In the genomic region with DNA sequence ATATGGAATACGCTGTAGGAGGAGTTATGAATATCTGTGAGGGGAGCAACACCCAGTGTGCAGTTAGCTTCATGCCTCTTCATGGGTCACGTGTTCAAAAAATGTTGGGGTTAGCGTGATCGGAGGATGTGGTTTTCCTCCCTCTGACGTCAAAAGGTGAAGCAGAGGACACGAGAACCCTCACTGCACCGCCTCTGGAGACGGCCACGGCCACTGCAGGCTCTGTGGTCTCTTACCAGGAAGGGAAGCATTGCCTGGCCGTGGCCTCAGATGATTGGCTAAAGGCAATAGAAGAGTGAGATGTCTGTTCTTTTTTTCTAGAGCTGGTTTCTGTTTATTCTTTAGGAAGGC, we compare ENCODE assay signal across 8 cellular contexts. TPM values are rescaled to one million over a fixed set of nuclear protein-coding genes. Genes with fewer than 3 reads are reported as not detected.
A peak's percentile ranks its signal among the peaks of the same experiment; 100 is the strongest.
DNase-seq lines count a peak whose midpoint lies in the region; ATAC-seq and TF ChIP-seq lines count a peak whose summit lies in the region.

No MANE protein-coding gene starts in this region.

- peaks cover 4% of the 10 kb centered on the region for H3K36me3 Mint-ChIP-seq in T-cell
- peaks cover 11% of the 10 kb centered on the region for H3K36me3 Mint-ChIP-seq in activated naive CD8-positive, alpha-beta T cell treated with anti-CD3 and anti-CD28 coated beads, Interleukin-2, amount 10 ng/mL, durations not matched to agents 7 days and 5 days
- H3K36me3 Mint-ChIP-seq in naive thymus-derived CD4-positive, alpha-beta T cell: peaks cover 0 to 10% (median 0%) of the 10 kb centered on the region in 5 donors
- H3K36me3 Mint-ChIP-seq in endodermal cell (ENCODE audit: low read depth): no peaks in the 10 kb centered on the region

- DNase-seq in CMK (ENCODE audit: low read depth) (peak; percentile 59), T-cell (peak; percentile 22 to 90 (median 80)), endodermal cell (no peak), cerebellum (ENCODE audit: low spot score) (no peak)
- DNase-seq in activated naive CD8-positive, alpha-beta T cell treated with anti-CD3 and anti-CD28 coated beads, Interleukin-2, amount 10 ng/mL, durations not matched to agents 7 days and 5 days: peak; percentile 79
- DNase-seq in naive thymus-derived CD4-positive, alpha-beta T cell: peak; percentile 51 to 87 (median 80)

- intact Hi-C loops in naive thymus-derived CD4-positive, alpha-beta T cell (cut with micrococcal nuclease): loop anchor here (1.0 kb wide), 2 partner anchors 8 to 82 kb away; a partner anchor contains a TSS

- H3K27ac ChIP-seq in naive thymus-derived CD4-positive, alpha-beta T cell (ENCODE audit: low read depth, low read length): no peak overlapping the region
- no peak overlapping the region for H3K27ac ChIP-seq in endodermal cell (ENCODE audit: low read depth, low read length)

- no peaks in the 10 kb centered on the region for H3K27me3 Mint-ChIP-seq in T-cell
- no peaks in the 10 kb centered on the region for H3K27me3 Mint-ChIP-seq in activated naive CD8-positive, alpha-beta T cell treated with anti-CD3 and anti-CD28 coated beads, Interleukin-2, amount 10 ng/mL, durations not matched to agents 7 days and 5 days
- H3K27me3 Mint-ChIP-seq in naive thymus-derived CD4-positive, alpha-beta T cell: peaks cover 0 to 10% (median 0%) of the 10 kb centered on the region in 5 donors
- peaks cover 7% of the 10 kb centered on the region for H3K27me3 Mint-ChIP-seq in endodermal cell (ENCODE audit: insufficient read depth)

- ATAC-seq in T-cell (replicated peaks in 1 of 4) (peak; percentile 52 to 74 (median 62)), HG02884 (IDR thresholded peaks at IDR 0.05; ENCODE audit: unreplicated experiment) (no peak), HG02981 (IDR thresholded peaks at IDR 0.05; ENCODE audit: unreplicated experiment) (no peak)
- peak; percentile 62 for ATAC-seq in activated naive CD8-positive, alpha-beta T cell treated with anti-CD3 and anti-CD28 coated beads, Interleukin-2, amount 10 ng/mL, durations not matched to agents 7 days and 5 days (ENCODE audit: low read depth)
- ATAC-seq in naive thymus-derived CD4-positive, alpha-beta T cell: peak; percentile 85

- no peaks in the 10 kb centered on the region for H3K36me3 ChIP-seq in naive thymus-derived CD4-positive, alpha-beta T cell (ENCODE audit: control insufficient read depth in 2 of 3, insufficient read depth in 3 of 3, low read length in 3 of 3)
- no peaks in the 10 kb centered on the region for H3K36me3 ChIP-seq in endodermal cell (ENCODE audit: control insufficient read depth, insufficient read depth, low read length)

- H3K27me3 ChIP-seq in naive thymus-derived CD4-positive, alpha-beta T cell (ENCODE audit: control insufficient read depth in 2 of 2, insufficient read depth in 2 of 2, low read length in 2 of 2): no peaks in the 10 kb centered on the region
- H3K27me3 ChIP-seq in endodermal cell (ENCODE audit: control insufficient read depth, insufficient read depth, low read length, poor library complexity, severe bottlenecking): no peaks in the 10 kb centered on the region

- H3K4me1 Mint-ChIP-seq in T-cell: peaks cover 47 to 55% (median 54%) of the 10 kb centered on the region in 3 donors
- H3K4me1 Mint-ChIP-seq in activated naive CD8-positive, alpha-beta T cell treated with anti-CD3 and anti-CD28 coated beads, Interleukin-2, amount 10 ng/mL, durations not matched to agents 7 days and 5 days: peaks cover 55% of the 10 kb centered on the region
- H3K4me1 Mint-ChIP-seq in naive thymus-derived CD4-positive, alpha-beta T cell: peaks cover 30 to 62% (median 51%) of the 10 kb centered on the region in 7 donors
- H3K4me1 Mint-ChIP-seq in endodermal cell: peaks cover 3% of the 10 kb centered on the region

- H3K4me1 ChIP-seq in naive thymus-derived CD4-positive, alpha-beta T cell (ENCODE audit: control insufficient read depth in 2 of 2, insufficient read depth in 2 of 2, low read length in 2 of 2): peaks cover 27 to 31% of the 10 kb centered on the region in 2 donors
- H3K4me1 ChIP-seq in endodermal cell (ENCODE audit: control insufficient read depth, insufficient read depth, low read length): no peaks in the 10 kb centered on the region

- no peaks in the 10 kb centered on the region for H3K9me3 ChIP-seq in naive thymus-derived CD4-positive, alpha-beta T cell (ENCODE audit: control insufficient read depth in 2 of 3, low read length in 3 of 3)
- no peaks in the 10 kb centered on the region for H3K9me3 ChIP-seq in endodermal cell (ENCODE audit: control insufficient read depth, low read length)

- peaks cover 0 to 5% (median 0%) of the 10 kb centered on the region in 3 donors for H3K9me3 Mint-ChIP-seq in T-cell
- H3K9me3 Mint-ChIP-seq in activated naive CD8-positive, alpha-beta T cell treated with anti-CD3 and anti-CD28 coated beads, Interleukin-2, amount 10 ng/mL, durations not matched to agents 7 days and 5 days: no peaks in the 10 kb centered on the region
- H3K9me3 Mint-ChIP-seq in naive thymus-derived CD4-positive, alpha-beta T cell: peaks cover 0 to 9% (median 5%) of the 10 kb centered on the region in 11 donors
- no peaks in the 10 kb centered on the region for H3K9me3 Mint-ChIP-seq in endodermal cell

- peak overlapping the region; percentile 23 to 64 (median 58) for H3K4me3 Mint-ChIP-seq in T-cell
- H3K4me3 Mint-ChIP-seq in activated naive CD8-positive, alpha-beta T cell treated with anti-CD3 and anti-CD28 coated beads, Interleukin-2, amount 10 ng/mL, durations not matched to agents 7 days and 5 days: peak overlapping the region; percentile 65
- peak overlapping the region; percentile 51 to 80 (median 67) for H3K4me3 Mint-ChIP-seq in naive thymus-derived CD4-positive, alpha-beta T cell
- no peak overlapping the region for H3K4me3 Mint-ChIP-seq in endodermal cell

- CTCF ChIA-PET in T-cell (lab: Charles Lee): no interaction called here
- CTCF ChIA-PET in naive thymus-derived CD4-positive, alpha-beta T cell (lab: Charles Lee): no interaction called here

- peak overlapping the region; percentile 25 for H3K4me3 ChIP-seq in naive thymus-derived CD4-positive, alpha-beta T cell (ENCODE audit: low read length)
- H3K4me3 ChIP-seq in endodermal cell (ENCODE audit: low read length): no peak overlapping the region

- POLR2A ChIA-PET in T-cell (lab: Charles Lee): interaction anchor here in 1 of 2 donors (0.7 kb wide), 1 partner anchor 262 kb away, joined by 3 read pairs; no protein-coding TSS in a partner anchor
- POLR2A ChIA-PET in activated naive CD8-positive, alpha-beta T cell treated with anti-CD3 and anti-CD28 coated beads, Interleukin-2, amount 10 ng/mL, durations not matched to agents 7 days and 5 days (lab: Charles Lee): interaction anchor here (1.0 to 1.4 kb wide), 3 partner anchors 28 to 83 kb away, joined by 4 to 7 read pairs (median 4); a partner anchor contains a TSS
- POLR2A ChIA-PET in naive thymus-derived CD4-positive, alpha-beta T cell (lab: Charles Lee): no interaction called here

- TF ChIP-seq CTCF in endodermal cell (conservative IDR thresholded peaks at IDR 0.05): no peak

- peak overlapping the region; percentile 37 to 76 for H3K27ac Mint-ChIP-seq in T-cell
- H3K27ac Mint-ChIP-seq in activated naive CD8-positive, alpha-beta T cell treated with anti-CD3 and anti-CD28 coated beads, Interleukin-2, amount 10 ng/mL, durations not matched to agents 7 days and 5 days: peak overlapping the region; percentile 83
- peak overlapping the region; percentile 54 to 94 (median 87) for H3K27ac Mint-ChIP-seq in naive thymus-derived CD4-positive, alpha-beta T cell
- H3K27ac Mint-ChIP-seq in endodermal cell: no peak overlapping the region

- no peak overlapping the region for H3K9ac ChIP-seq in endodermal cell (ENCODE audit: extremely low read depth, low read length, poor library complexity, severe bottlenecking)

- 93 to 97% methylated on average over 7 to 10 of the region's 10 CpGs for WGBS in endodermal cell (ENCODE audit: insufficient coverage in 1 of 2, insufficient read length in 1 of 2), 2 experiments

RNA-seq across cellular contexts. Expression of a gene that starts 28.9 kb away (rescaled TPM):
- total RNA-seq in T-cell (not detected), endodermal cell (not detected), cerebellum (not detected)
- total RNA-seq in activated naive CD8-positive, alpha-beta T cell treated with anti-CD3 and anti-CD28 coated beads, Interleukin-2, amount 10 ng/mL, durations not matched to agents 7 days and 5 days: not detected
- total RNA-seq in naive thymus-derived CD4-positive, alpha-beta T cell: not detected
- polyA plus RNA-seq in naive thymus-derived CD4-positive, alpha-beta T cell: not detected
- not detected for polyA plus RNA-seq in endodermal cell (2013, experiment 1 of 2)
- not detected for polyA plus RNA-seq in endodermal cell (2013, experiment 2 of 2)

RNA-seq across cellular contexts. Expression of a gene that starts 29.0 kb away (rescaled TPM):
- total RNA-seq in T-cell (10 to 100 TPM; 60.3 to 97.1 (median 71.4) TPM), endodermal cell (100 to 1,000 TPM; 104 to 109 TPM), cerebellum (83.8 TPM)
- total RNA-seq in activated naive CD8-positive, alpha-beta T cell treated with anti-CD3 and anti-CD28 coated beads, Interleukin-2, amount 10 ng/mL, durations not matched to agents 7 days and 5 days: 10 to 100 TPM; 64.8 to 65.8 TPM
- total RNA-seq in naive thymus-derived CD4-positive, alpha-beta T cell: 100 to 1,000 TPM in 1 of 5 experiments, 10 to 100 TPM in 4; 61.4 to 115 (median 72.5) TPM
- 1 to 10 TPM; 2.4 to 5.2 TPM for polyA plus RNA-seq in naive thymus-derived CD4-positive, alpha-beta T cell
- 29.7 TPM for polyA plus RNA-seq in endodermal cell (2013, experiment 1 of 2)
- polyA plus RNA-seq in endodermal cell (2013, experiment 2 of 2): 24.3 TPM

Comparison
In these comparisons a context has a peak if more than half of its experiments do, and no peak if none do; other contexts are left out.
1. DNase-seq: peak in CMK (single experiment), T-cell (34 of 34), activated naive CD8-positive, alpha-beta T cell treated with anti-CD3 and anti-CD28 coated beads, Interleukin-2, amount 10 ng/mL, durations not matched to agents 7 days and 5 days (single experiment) and naive thymus-derived CD4-positive, alpha-beta T cell (9 of 9); none in endodermal cell (single experiment) and cerebellum (single experiment).
2. ATAC-seq: peak in T-cell (4 of 4), activated naive CD8-positive, alpha-beta T cell treated with anti-CD3 and anti-CD28 coated beads, Interleukin-2, amount 10 ng/mL, durations not matched to agents 7 days and 5 days (single experiment) and naive thymus-derived CD4-positive, alpha-beta T cell (single experiment); none in HG02884 (single experiment) and HG02981 (single experiment).